8 cellular contexts compared by ENCODE assay signal in the genomic region with DNA sequence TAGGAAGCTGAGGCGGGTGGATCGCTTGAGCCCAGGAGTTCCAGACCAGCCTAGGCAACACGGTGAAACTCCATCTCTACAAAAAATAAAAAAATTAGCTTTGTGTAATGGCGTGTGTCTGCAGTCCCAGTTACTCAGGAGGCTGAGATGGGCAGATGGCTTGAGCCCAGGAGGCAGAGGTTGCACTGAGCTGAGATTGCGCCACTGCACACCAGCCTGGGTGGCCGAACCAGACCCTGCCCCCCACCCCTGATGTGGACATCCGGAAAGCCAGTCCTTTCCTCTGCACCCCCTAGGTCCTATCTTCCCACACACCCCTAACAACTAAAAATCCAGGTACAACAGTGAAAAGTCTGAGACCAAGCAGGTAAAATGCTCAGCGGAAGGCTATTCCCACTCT.
"Had no signal": no experiment of that assay in that cellular context is flagged by ENCODE, and none has a peak within 500 bp of the region (broad histone marks: within the 10 kb centered on the region; RNA-seq: fewer than 3 reads in every experiment).

No MANE protein-coding gene starts in this region.

- H3K27ac ChIP-seq: HL-60, KMS-11 had no signal

- H3K4me3 ChIP-seq: K562 had no signal

- H3K4me3 Mint-ChIP-seq: IgD-negative memory B cell had no signal

- ATAC-seq: HepG2, K562 had no signal

- H3K4me2 ChIP-seq: KMS-11 had no signal

- H3K9me3 Mint-ChIP-seq: IgD-negative memory B cell had no signal

- H3K27ac Mint-ChIP-seq: IgD-negative memory B cell had no signal

- H3K36me3 Mint-ChIP-seq: IgD-negative memory B cell had no signal

- DNase-seq: IMR-90, KBM-7, KG1 had no signal

- H3K9ac ChIP-seq: KMS-11 had no signal
